ENCODE assay signal across 20 cellular contexts in genomic region chr7:151730591-151730990, GRCh38.
"Had no signal": no experiment of that assay in that cellular context is flagged by ENCODE, and none has a peak within 500 bp of the region (broad histone marks: within the 10 kb centered on the region; RNA-seq: fewer than 3 reads in every experiment).

No MANE protein-coding gene starts in this region.

- H3K4me1 ChIP-seq: pancreas had no signal

- FAIRE-seq: pancreas had no signal

- H3K27ac ChIP-seq: coronary artery, pancreas, right lobe of liver, spleen, stomach, thoracic aorta, transverse colon had no signal

- H3K27me3 ChIP-seq: pancreas, right lobe of liver, spleen, stomach, transverse colon had no signal

- H3K36me3 ChIP-seq: pancreas, right lobe of liver, spleen, thoracic aorta, transverse colon had no signal

- H3K9me3 ChIP-seq: mucosa of descending colon, pancreas, right lobe of liver, spleen, stomach, thoracic aorta, transverse colon had no signal

- H3K4me3 ChIP-seq: coronary artery, mucosa of descending colon, pancreas, right lobe of liver, spleen, stomach, thoracic aorta, transverse colon had no signal

- DNase-seq: caudate nucleus; effector CD4-positive, alpha-beta T cell; foreskin melanocyte; head of caudate nucleus; islet precursor cell; naive thymus-derived CD8-positive, alpha-beta T cell; nucleus accumbens; spleen; stimulated activated CD4-positive, alpha-beta T cell treated with anti-CD3 and anti-CD28 coated beads, Interleukin-15, amount 100 ng/mL, for 24 hours; stimulated activated CD4-positive, alpha-beta T cell treated with anti-CD3 and anti-CD28 coated beads, Interleukin-1b, Interleukin-23, amount 100 ng/mL, for 48 hours; stimulated activated CD4-positive, alpha-beta T cell treated with anti-CD3 and anti-CD28 coated beads, Interleukin-4, amount 100 ng/mL, for 4 hours; stimulated activated naive CD4-positive, alpha-beta T cell; stomach; substantia nigra; transverse colon had no signal

- ATAC-seq: mucosa of descending colon; naive thymus-derived CD8-positive, alpha-beta T cell; pancreas; right lobe of liver had no signal
